In the genomic region with DNA sequence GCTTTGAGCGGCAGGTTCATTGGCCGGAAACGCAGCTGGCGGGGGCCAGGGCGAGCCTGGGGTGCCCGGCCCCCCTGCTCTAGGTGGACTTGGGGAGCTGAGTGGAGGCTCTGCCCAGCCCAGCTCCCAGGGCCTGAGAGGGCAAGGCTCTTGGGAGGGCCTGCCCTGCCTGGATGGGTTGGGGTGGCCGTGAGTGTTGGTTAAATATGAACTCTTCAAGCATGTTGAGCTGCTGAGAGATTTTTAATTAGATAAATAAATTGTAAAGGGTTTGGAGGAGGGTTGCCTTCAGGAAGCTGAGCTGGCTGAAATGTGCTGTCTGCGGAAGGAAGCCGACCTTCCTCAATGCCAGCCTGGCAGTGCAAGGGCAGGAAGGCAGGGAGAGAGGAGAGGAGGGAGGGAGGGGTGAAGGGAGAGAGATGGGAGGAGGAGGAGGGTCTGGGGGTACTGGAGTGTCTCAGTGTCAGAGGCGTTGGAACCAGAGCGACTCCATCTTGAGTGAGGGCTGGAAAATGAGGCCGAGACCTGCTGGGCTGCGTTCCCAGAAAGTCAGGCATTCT, we compare ENCODE assay signal across 9 cellular contexts. TPM values are rescaled to one million over a fixed set of nuclear protein-coding genes. Genes with fewer than 3 reads are reported as not detected.
DNase-seq lines count a peak whose midpoint lies in the region; FAIRE-seq and TF ChIP-seq lines count a peak whose summit lies in the region.
"Had no signal": no experiment of that assay in that cellular context is flagged by ENCODE, and none has a peak within 500 bp of the region (broad histone marks: within the 10 kb centered on the region; RNA-seq: fewer than 3 reads in every experiment).

No MANE protein-coding gene starts in this region.

- POLR2A ChIA-PET in activated CD4-positive, alpha-beta memory T cell treated with anti-CD3 and anti-CD28 coated beads for 36 hours (lab: Charles Lee): no interaction called here
- POLR2A ChIA-PET in activated CD4-positive, alpha-beta memory T cell treated with anti-CD3 and anti-CD28 coated beads, Interleukin-2, amount 10 ng/mL, durations not matched to agents 7 days and 5 days (lab: Charles Lee): interaction anchor here (1.7 kb wide), 1 partner anchor 130 kb away, joined by 5 read pairs; no protein-coding TSS in a partner anchor

- in situ Hi-C loops in brain microvascular endothelial cell (cut with HindIII; ENCODE audit: low pct_ligation_motif_present, low sequenced_read_pairs): no loop called here

- CTCF ChIA-PET in activated CD4-positive, alpha-beta memory T cell treated with anti-CD3 and anti-CD28 coated beads for 36 hours (lab: Charles Lee): interaction anchor here (0.7 kb wide), 1 partner anchor 152 kb away, joined by 3 read pairs; no protein-coding TSS in a partner anchor
- CTCF ChIA-PET in activated CD4-positive, alpha-beta memory T cell treated with anti-CD3 and anti-CD28 coated beads, Interleukin-2, amount 10 ng/mL, durations not matched to agents 7 days and 5 days (lab: Charles Lee): no interaction called here

- no peak for FAIRE-seq in GM19239 (lab: Jason Lieb, UNC)

- peaks cover 8 to 29% (median 26%) of the 10 kb centered on the region in 4 donors for H3K4me1 ChIP-seq in tibial artery

- peaks cover 12% of the 10 kb centered on the region for H3K4me1 Mint-ChIP-seq in activated CD4-positive, alpha-beta memory T cell treated with anti-CD3 and anti-CD28 coated beads for 36 hours (ENCODE audit: low read depth)
- H3K4me1 Mint-ChIP-seq in activated CD4-positive, alpha-beta memory T cell treated with anti-CD3 and anti-CD28 coated beads, Interleukin-2, amount 10 ng/mL, durations not matched to agents 7 days and 5 days: peaks cover 11% of the 10 kb centered on the region

- H3K27me3 ChIP-seq in brain microvascular endothelial cell (replicated peaks): no peaks in the 10 kb centered on the region
- no peaks in the 10 kb centered on the region for H3K27me3 ChIP-seq in tibial artery

- H3K36me3 Mint-ChIP-seq in activated CD4-positive, alpha-beta memory T cell treated with anti-CD3 and anti-CD28 coated beads for 36 hours: no peaks in the 10 kb centered on the region
- no peaks in the 10 kb centered on the region for H3K36me3 Mint-ChIP-seq in activated CD4-positive, alpha-beta memory T cell treated with anti-CD3 and anti-CD28 coated beads, Interleukin-2, amount 10 ng/mL, durations not matched to agents 7 days and 5 days (ENCODE audit: low read depth)
- H3K36me3 Mint-ChIP-seq: type B pancreatic cell had no signal

- H3K36me3 ChIP-seq in brain microvascular endothelial cell (replicated peaks) (no peaks in the 10 kb centered on the region), tibial artery (no peaks in the 10 kb centered on the region)

- TF ChIP-seq CTCF in brain microvascular endothelial cell (IDR thresholded peaks at IDR 0.05; ENCODE audit: low read depth, low read length, missing control alignments): no peak
- TF ChIP-seq CTCF in tibial artery (IDR thresholded peaks at IDR 0.05): no peak

- H3K4me3 Mint-ChIP-seq in activated CD4-positive, alpha-beta memory T cell treated with anti-CD3 and anti-CD28 coated beads for 36 hours: peak overlapping the region; percentile 51
- H3K4me3 Mint-ChIP-seq in activated CD4-positive, alpha-beta memory T cell treated with anti-CD3 and anti-CD28 coated beads, Interleukin-2, amount 10 ng/mL, durations not matched to agents 7 days and 5 days: no peak overlapping the region
- H3K4me3 Mint-ChIP-seq: type B pancreatic cell had no signal

- H3K4me3 ChIP-seq in brain microvascular endothelial cell (ENCODE audit: low read depth, low read length): peak overlapping the region; percentile 49
- peak overlapping the region; percentile 32 to 53 for H3K4me3 ChIP-seq in tibial artery

- no peak for DNase-seq in activated CD4-positive, alpha-beta memory T cell treated with anti-CD3 and anti-CD28 coated beads for 36 hours
- no peak for DNase-seq in activated CD4-positive, alpha-beta memory T cell treated with anti-CD3 and anti-CD28 coated beads, Interleukin-2, amount 10 ng/mL, durations not matched to agents 7 days and 5 days
- DNase-seq in brain microvascular endothelial cell: no peak
- DNase-seq in lung microvascular endothelial cell (ENCODE audit: low read depth in 2 of 2): peak; percentile 3 to 48
- peak in 1 of 2 donors; percentile 28 for DNase-seq in tibial artery
- no peak for DNase-seq in GM19239 (ENCODE audit: insufficient read length, low spot score)
- DNase-seq in NOMO-1 (lab: John Stamatoyannopoulos, UW; ENCODE audit: unreplicated experiment in 2 of 2): no peak
- no peak for DNase-seq in DMS153 (lab: John Stamatoyannopoulos, UW)

- peaks cover 28% of the 10 kb centered on the region for H3K27me3 Mint-ChIP-seq in activated CD4-positive, alpha-beta memory T cell treated with anti-CD3 and anti-CD28 coated beads for 36 hours
- peaks cover 19% of the 10 kb centered on the region for H3K27me3 Mint-ChIP-seq in activated CD4-positive, alpha-beta memory T cell treated with anti-CD3 and anti-CD28 coated beads, Interleukin-2, amount 10 ng/mL, durations not matched to agents 7 days and 5 days

- H3K27ac Mint-ChIP-seq in activated CD4-positive, alpha-beta memory T cell treated with anti-CD3 and anti-CD28 coated beads for 36 hours: no peak overlapping the region
- H3K27ac Mint-ChIP-seq in activated CD4-positive, alpha-beta memory T cell treated with anti-CD3 and anti-CD28 coated beads, Interleukin-2, amount 10 ng/mL, durations not matched to agents 7 days and 5 days: no peak overlapping the region
- H3K27ac Mint-ChIP-seq: type B pancreatic cell had no signal

- intact Hi-C loops in activated CD4-positive, alpha-beta memory T cell treated with anti-CD3 and anti-CD28 coated beads for 36 hours (cut with micrococcal nuclease): loop anchor here (1.0 kb wide), 1 partner anchor 51 kb away; no protein-coding TSS in a partner anchor
- intact Hi-C loops in tibial artery (cut with DNase I; ENCODE audit: low total_unique reads): loop anchor here (5.0 kb wide), 1 partner anchor 37 kb away; a partner anchor contains a TSS

- H3K9me3 ChIP-seq in tibial artery: no peaks in the 10 kb centered on the region

- no peaks in the 10 kb centered on the region for H3K9me3 Mint-ChIP-seq in activated CD4-positive, alpha-beta memory T cell treated with anti-CD3 and anti-CD28 coated beads for 36 hours
- H3K9me3 Mint-ChIP-seq in activated CD4-positive, alpha-beta memory T cell treated with anti-CD3 and anti-CD28 coated beads, Interleukin-2, amount 10 ng/mL, durations not matched to agents 7 days and 5 days: no peaks in the 10 kb centered on the region
- H3K9me3 Mint-ChIP-seq: type B pancreatic cell had no signal

- no peak overlapping the region for H3K27ac ChIP-seq in brain microvascular endothelial cell
- H3K27ac ChIP-seq in tibial artery: peak overlapping the region; percentile 87 to 93

RNA-seq across cellular contexts. Expression of a gene that starts 39.4 kb away (rescaled TPM):
- total RNA-seq in activated CD4-positive, alpha-beta memory T cell treated with anti-CD3 and anti-CD28 coated beads for 36 hours: 1 to 10 TPM; 2.5 to 3.0 TPM
- total RNA-seq in activated CD4-positive, alpha-beta memory T cell treated with anti-CD3 and anti-CD28 coated beads, Interleukin-2, amount 10 ng/mL, durations not matched to agents 7 days and 5 days: 1 to 10 TPM in 1 of 2 experiments, under 1 TPM in 1; 0.76 to 1.3 TPM
- 0.40 and 1.3 TPM in 2 replicates for total RNA-seq in lung microvascular endothelial cell

Comparison
In these comparisons a context has a peak if more than half of its experiments do, and no peak if none do; other contexts are left out.
1. DNase-seq: peak in lung microvascular endothelial cell (2 of 2); none in activated CD4-positive, alpha-beta memory T cell treated with anti-CD3 and anti-CD28 coated beads for 36 hours (single experiment), activated CD4-positive, alpha-beta memory T cell treated with anti-CD3 and anti-CD28 coated beads, Interleukin-2, amount 10 ng/mL, durations not matched to agents 7 days and 5 days (single experiment), brain microvascular endothelial cell (single experiment), GM19239 (single experiment), NOMO-1 (0 of 2) and DMS153 (single experiment).